Comparison of ENCODE assay signal across 13 cellular contexts in the genomic region with DNA sequence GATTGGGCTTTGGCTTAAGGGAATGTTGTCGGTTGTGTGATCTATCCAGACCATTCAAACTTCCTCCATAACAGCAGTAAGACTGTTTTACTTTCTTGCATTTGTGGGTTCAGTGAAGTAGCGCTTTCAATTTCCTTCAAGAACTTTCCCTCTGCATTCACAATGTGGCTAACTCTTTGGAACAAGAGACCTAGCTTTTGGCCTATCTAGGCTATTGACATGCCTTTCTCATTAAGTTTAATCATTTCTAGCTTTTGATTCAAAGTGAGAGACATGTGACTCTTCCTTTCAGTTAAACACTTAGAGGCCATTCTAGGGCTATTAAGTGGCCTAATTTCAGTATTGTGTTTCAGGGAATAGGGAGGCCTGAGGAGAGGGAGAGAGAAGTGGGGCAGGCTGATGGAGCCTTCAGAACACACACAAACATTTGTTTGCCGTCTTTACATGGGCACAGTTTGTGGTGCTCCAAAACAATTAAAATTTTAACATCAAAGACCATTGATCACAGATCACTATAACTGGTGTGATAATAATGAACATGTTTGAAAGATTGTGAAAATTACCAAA. TPM values are rescaled to one million over a fixed set of nuclear protein-coding genes. Genes with fewer than 3 reads are reported as not detected.
DNase-seq lines count a peak whose midpoint lies in the region; ATAC-seq lines count a peak whose summit lies in the region.
"Had no signal": no experiment of that assay in that cellular context is flagged by ENCODE, and none has a peak within 500 bp of the region (broad histone marks: within the 10 kb centered on the region; RNA-seq: fewer than 3 reads in every experiment).

No MANE protein-coding gene starts in this region.

- no peaks in the 10 kb centered on the region for H3K79me1 ChIP-seq in mesendoderm (ENCODE audit: low read length)

- H3K4me1 ChIP-seq in mesendoderm (ENCODE audit: control insufficient read depth, low read depth, low read length): no peaks in the 10 kb centered on the region
- H3K4me1 ChIP-seq: Peyer's patch had no signal

- no peak overlapping the region for H3K23ac ChIP-seq in mesendoderm (ENCODE audit: low read length)

- no peak for DNase-seq in activated CD4-positive, alpha-beta T cell treated with anti-CD3 and anti-CD28 coated beads, Interleukin-2, amount 10 ng/mL, durations not matched to agents 24 days and 14 days
- no peak for DNase-seq in activated CD4-positive, alpha-beta T cell treated with anti-CD3 and anti-CD28 coated beads for 48 hours
- DNase-seq in mesendoderm (no peak), A172 (ENCODE audit: low spot score) (no peak), GM19238 (ENCODE audit: insufficient read length, low spot score) (no peak), DMS153 (lab: John Stamatoyannopoulos, UW) (no peak)
- DNase-seq: activated B cell treated with CpG ODN at 0.5 μM for 24 hours, erythroblast, GDM1, Peyer's patch had no signal

- no peak overlapping the region for H3K56ac ChIP-seq in mesendoderm (ENCODE audit: low read length)

- no peak overlapping the region for H3K9ac ChIP-seq in mesendoderm (ENCODE audit: low read length)

- H2BK15ac ChIP-seq in mesendoderm (replicated peaks; ENCODE audit: low read depth): no peak overlapping the region

- no peak overlapping the region for H3K4me2 ChIP-seq in mesendoderm (ENCODE audit: low read length)

- H2BK5ac ChIP-seq in mesendoderm (ENCODE audit: low read length): no peak overlapping the region

- WGBS in mesendoderm (ENCODE audit: extremely low coverage, insufficient coverage, low lambda C conversion rate): no CpG with 5 or more reads among the region's 3 CpGs

- no peak overlapping the region for H4K5ac ChIP-seq in mesendoderm (ENCODE audit: low read length)

- intact Hi-C loops in activated CD4-positive, alpha-beta T cell treated with anti-CD3 and anti-CD28 coated beads, Interleukin-2, amount 10 ng/mL, durations not matched to agents 24 days and 14 days (cut with micrococcal nuclease): loop anchor here (5.0 to 10.0 kb wide), 2 partner anchors 452 to 790 kb away; partner anchors contain the start of gene RAP1GDS1

- H3K27me3 Mint-ChIP-seq in activated CD4-positive, alpha-beta T cell treated with anti-CD3 and anti-CD28 coated beads, Interleukin-2, amount 10 ng/mL, durations not matched to agents 24 days and 14 days: no peaks in the 10 kb centered on the region
- H3K27me3 Mint-ChIP-seq: activated B cell treated with CpG ODN at 0.5 μM for 24 hours had no signal

- H3K4me1 Mint-ChIP-seq in activated CD4-positive, alpha-beta T cell treated with anti-CD3 and anti-CD28 coated beads, Interleukin-2, amount 10 ng/mL, durations not matched to agents 24 days and 14 days: peaks cover 34% of the 10 kb centered on the region

- no peak overlapping the region for H3K4ac ChIP-seq in mesendoderm (ENCODE audit: low read depth, low read length)

- peaks cover 47% of the 10 kb centered on the region for H3K36me3 Mint-ChIP-seq in activated CD4-positive, alpha-beta T cell treated with anti-CD3 and anti-CD28 coated beads, Interleukin-2, amount 10 ng/mL, durations not matched to agents 24 days and 14 days (ENCODE audit: low read depth)

- no peaks in the 10 kb centered on the region for H3K9me3 Mint-ChIP-seq in activated CD4-positive, alpha-beta T cell treated with anti-CD3 and anti-CD28 coated beads, Interleukin-2, amount 10 ng/mL, durations not matched to agents 24 days and 14 days
- H3K9me3 Mint-ChIP-seq: activated B cell treated with CpG ODN at 0.5 μM for 24 hours had no signal

- H3K79me2 ChIP-seq in mesendoderm (ENCODE audit: control insufficient read depth, insufficient read depth, low read length): no peaks in the 10 kb centered on the region

- H3K4me3 ChIP-seq in mesendoderm (ENCODE audit: low read length): no peak overlapping the region
- H3K4me3 ChIP-seq: Peyer's patch, prostate gland had no signal

- H3K27ac Mint-ChIP-seq in activated CD4-positive, alpha-beta T cell treated with anti-CD3 and anti-CD28 coated beads, Interleukin-2, amount 10 ng/mL, durations not matched to agents 24 days and 14 days: peak overlapping the region; percentile 79
- H3K27ac Mint-ChIP-seq: activated B cell treated with CpG ODN at 0.5 μM for 24 hours had no signal

- no peak overlapping the region for H3K27ac ChIP-seq in mesendoderm (ENCODE audit: low read depth, low read length)
- H3K27ac ChIP-seq: Peyer's patch, prostate gland had no signal

- H3K4me3 Mint-ChIP-seq in activated CD4-positive, alpha-beta T cell treated with anti-CD3 and anti-CD28 coated beads, Interleukin-2, amount 10 ng/mL, durations not matched to agents 24 days and 14 days: peak overlapping the region; percentile 27
- H3K4me3 Mint-ChIP-seq: activated B cell treated with CpG ODN at 0.5 μM for 24 hours had no signal

- peak overlapping the region; percentile 54 for H2BK120ac ChIP-seq in mesendoderm (ENCODE audit: low read depth, low read length)

- peaks cover 4% of the 10 kb centered on the region for H3K36me3 ChIP-seq in mesendoderm (ENCODE audit: control insufficient read depth, insufficient read depth, low read length)
- H3K36me3 ChIP-seq: prostate gland had no signal

- ATAC-seq in GM21619 (IDR thresholded peaks at IDR 0.05; ENCODE audit: unreplicated experiment) (peak; percentile 53), HG03432 (IDR thresholded peaks at IDR 0.05; ENCODE audit: unreplicated experiment) (peak; percentile 58)

- H3K18ac ChIP-seq in mesendoderm (ENCODE audit: low read length): no peak overlapping the region

- no peaks in the 10 kb centered on the region for H3K27me3 ChIP-seq in mesendoderm (ENCODE audit: insufficient read depth, low read length, poor library complexity)
- H3K27me3 ChIP-seq: Peyer's patch had no signal

- H4K8ac ChIP-seq in mesendoderm (ENCODE audit: low read depth, low read length): no peak overlapping the region

- H2AK5ac ChIP-seq in mesendoderm (ENCODE audit: low read length): no peak overlapping the region

RNA-seq across cellular contexts. Expression of gene ADH5, which starts 34.1 kb away (rescaled TPM):
- total RNA-seq in activated CD4-positive, alpha-beta T cell treated with anti-CD3 and anti-CD28 coated beads, Interleukin-2, amount 10 ng/mL, durations not matched to agents 24 days and 14 days: 82.6 and 85.3 TPM in 2 replicates
- polyA plus RNA-seq in mesendoderm (2013, experiment 1 of 2): 185 TPM
- 183 TPM for polyA plus RNA-seq in mesendoderm (2013, experiment 2 of 2)
- 287 and 332 TPM in 2 replicates for total RNA-seq in A172 (2014; rRNA removed; shearing (Covaris generic))

RNA-seq across cellular contexts. Expression of gene METAP1, which starts 59.0 kb away (rescaled TPM):
- 61.2 and 63.3 TPM in 2 replicates for total RNA-seq in activated CD4-positive, alpha-beta T cell treated with anti-CD3 and anti-CD28 coated beads, Interleukin-2, amount 10 ng/mL, durations not matched to agents 24 days and 14 days
- 55.6 TPM for polyA plus RNA-seq in mesendoderm (2013, experiment 1 of 2)
- 55.1 TPM for polyA plus RNA-seq in mesendoderm (2013, experiment 2 of 2)
- 67.4 and 68.4 TPM in 2 replicates for total RNA-seq in A172 (2014; rRNA removed; shearing (Covaris generic))
